ENCODE assay signal across 10 cellular contexts in genomic region chr9:22528485-22528884, GRCh38.
DNase-seq lines count a peak whose midpoint lies in the region; ATAC-seq, FAIRE-seq and TF ChIP-seq lines count a peak whose summit lies in the region.
"Had no signal": no experiment of that assay in that cellular context is flagged by ENCODE, and none has a peak within 500 bp of the region (broad histone marks: within the 10 kb centered on the region; RNA-seq: fewer than 3 reads in every experiment).

No MANE protein-coding gene starts in this region.

- no peaks in the 10 kb centered on the region for H3K4me1 ChIP-seq in hepatocyte (ENCODE audit: insufficient read depth)
- no peaks in the 10 kb centered on the region for H3K4me1 ChIP-seq in heart right ventricle

- H3K27me3 Mint-ChIP-seq in HFFc6 (ENCODE audit: insufficient read depth) = no peaks in the 10 kb centered on the region

- H3K4me3 ChIP-seq in hepatocyte (no peak overlapping the region), heart right ventricle (no peak overlapping the region)

- H3K9me3 ChIP-seq in hepatocyte (ENCODE audit: low read depth) (no peaks in the 10 kb centered on the region), heart right ventricle (no peaks in the 10 kb centered on the region)

- H3K9me2 ChIP-seq in hepatocyte (replicated peaks; ENCODE audit: insufficient read depth) = no peaks in the 10 kb centered on the region

- TF ChIP-seq POLR2A in H54 (IDR thresholded peaks at IDR 0.05; ENCODE audit: low read depth, low read length) = no peak

- no peak overlapping the region for H3K4me3 Mint-ChIP-seq in HFFc6

- ATAC-seq in heart right ventricle = no peak

- H4K20me1 ChIP-seq in hepatocyte (ENCODE audit: insufficient read depth, poor library complexity, severe bottlenecking) = no peaks in the 10 kb centered on the region

- POLR2A ChIA-PET in RWPE1 (lab: Yijun Ruan, JAX; ENCODE audit: low non-redundant PET) = no interaction called here

- H3K36me3 ChIP-seq in hepatocyte (replicated peaks; ENCODE audit: insufficient read depth, low read depth) (no peaks in the 10 kb centered on the region), heart right ventricle (no peaks in the 10 kb centered on the region)

- H3K27ac ChIP-seq in RWPE1 = no peak overlapping the region
- H3K27ac ChIP-seq in hepatocyte = no peak overlapping the region
- no peak overlapping the region for H3K27ac ChIP-seq in heart right ventricle

- intact Hi-C loops in heart right ventricle (cut with DNase I) = no loop called here

- CTCF ChIA-PET in RWPE1 (lab: Yijun Ruan, JAX) = interaction anchor here (0.5 to 1.0 kb wide), 4 partner anchors 11 to 1284 kb away, joined by 3 to 4 read pairs (median 3); no protein-coding TSS in a partner anchor

- no peaks in the 10 kb centered on the region for H3K27me3 ChIP-seq in hepatocyte
- H3K27me3 ChIP-seq in heart right ventricle = no peaks in the 10 kb centered on the region

- H3K9me3 Mint-ChIP-seq in HFFc6 = no peaks in the 10 kb centered on the region

- no peaks in the 10 kb centered on the region; the same call in 1 of the 2 replicates for H3K4me1 Mint-ChIP-seq in HFFc6 (ENCODE audit: low read depth)

- WGBS in hepatocyte (ENCODE audit: low lambda C conversion rate, missing lambda C conversion rate) = 65% methylated on average over 2 of the region's 2 CpGs
- 42 to 54% methylated on average over 2 of the region's 2 CpGs for WGBS in heart right ventricle, 2 donors

- no peaks in the 10 kb centered on the region for H3K36me3 Mint-ChIP-seq in HFFc6 (ENCODE audit: low read depth)

- no peak overlapping the region for H3K27ac Mint-ChIP-seq in HFFc6

- no peaks in the 10 kb centered on the region for H3K79me2 ChIP-seq in hepatocyte

- TF ChIP-seq CTCF in HFFc6 (IDR thresholded peaks at IDR 0.05) = peak; percentile 62; the same call in 1 of the 2 replicates
- peak; percentile 18; the same call in 1 of the 2 replicates for TF ChIP-seq CTCF in RWPE1 (conservative IDR thresholded peaks at IDR 0.05; ENCODE audit: low read depth)
- peak; percentile 45 for TF ChIP-seq CTCF in hepatocyte (IDR thresholded peaks at IDR 0.05; ENCODE audit: poor library complexity)
- peak in 4 of 9 donors; percentile 19 to 37 (median 26) for TF ChIP-seq CTCF in heart right ventricle (IDR thresholded peaks at IDR 0.05)

- in situ Hi-C loops in ACHN (cut with HindIII; ENCODE audit: low pct_ligation_motif_present, low pct_unique_long_range_greater_than_20kb, low sequenced_read_pairs) = no loop called here

- no peak for FAIRE-seq in H54 (lab: Jason Lieb, UNC)

- peak; percentile 11 for DNase-seq in ACHN
- DNase-seq in HFFc6 = peak; percentile 21
- DNase-seq in RWPE1 (ENCODE audit: low spot score) = no peak
- DNase-seq in hepatocyte (ENCODE audit: low spot score) = peak; percentile 8
- no peak for DNase-seq in mucosa of gallbladder (ENCODE audit: low spot score)
- DNase-seq in H54 (ENCODE audit: insufficient read length, low spot score) = no peak
- no peak for DNase-seq in heart right ventricle
- DNase-seq in GM19238 (ENCODE audit: insufficient read length, low spot score) = no peak
- DNase-seq: dermis blood vessel endothelial cell, NCI-H510A treated with DMSO at 0.1 percent for 48 hours had no signal

- H2AFZ ChIP-seq in hepatocyte = no peak overlapping the region

- no peak overlapping the region for H3K4me2 ChIP-seq in hepatocyte

Comparison
In these comparisons a context has a peak if more than half of its experiments do, and no peak if none do; other contexts are left out.
1. DNase-seq: peak in ACHN (single experiment), HFFc6 (single experiment) and hepatocyte (single experiment); none in RWPE1 (single experiment), mucosa of gallbladder (single experiment), H54 (single experiment), heart right ventricle (0 of 2) and GM19238 (single experiment).